ENCODE assay signal across 8 cellular contexts in the genomic region with DNA sequence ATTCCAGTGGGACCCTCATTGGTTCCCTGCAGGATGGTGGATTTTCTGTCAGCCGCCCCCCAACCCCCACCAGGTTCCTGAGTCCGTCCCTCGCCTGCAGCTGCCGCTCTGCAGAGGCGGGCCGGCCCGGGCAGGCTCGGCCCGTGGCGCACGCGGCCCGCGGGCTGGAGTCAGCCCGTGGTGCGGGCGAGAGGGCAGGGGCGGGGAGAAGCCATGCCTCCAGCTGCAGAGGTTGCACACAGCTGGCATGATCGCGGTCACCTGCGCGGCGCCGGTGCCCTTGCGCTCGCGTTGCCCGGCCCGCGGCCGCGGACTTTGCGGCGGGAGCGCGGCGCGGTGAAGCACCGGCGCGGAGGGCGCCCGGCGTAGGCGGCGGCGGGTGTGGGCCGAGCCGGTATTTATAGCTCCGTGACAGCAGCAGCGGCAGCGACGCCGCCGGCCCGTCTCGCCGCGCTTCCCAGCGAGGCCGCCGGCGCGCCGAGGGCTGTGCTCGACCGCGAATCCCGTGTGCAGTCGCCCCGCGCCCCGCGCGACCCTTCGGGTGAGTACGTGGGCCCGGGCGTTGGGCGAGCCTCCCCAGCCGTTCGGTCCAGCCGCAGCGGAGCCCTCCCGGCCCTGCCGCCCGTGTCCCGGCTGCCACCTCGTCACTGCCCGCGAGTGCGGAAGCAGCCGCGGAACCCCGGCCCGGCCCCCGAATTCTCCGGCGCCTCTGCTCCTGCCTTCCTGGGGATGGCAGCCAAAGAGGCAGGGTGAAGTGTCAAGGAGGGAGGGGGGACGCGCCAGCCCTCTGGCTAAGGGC. TPM values are rescaled to one million over a fixed set of nuclear protein-coding genes. Genes with fewer than 3 reads are reported as not detected.
DNase-seq lines count a peak whose midpoint lies in the region; ATAC-seq, FAIRE-seq and TF ChIP-seq lines count a peak whose summit lies in the region.

A gene (plus strand): TSS at position 426 of the 799 bp plus-strand sequence.

- H3K4me1 ChIP-seq in effector memory CD4-positive, alpha-beta T cell (ENCODE audit: control insufficient read depth, insufficient read depth, low read length, poor library complexity, severe bottlenecking) = peaks cover 23% of the 10 kb centered on the region

- no peaks in the 10 kb centered on the region for H3K9me3 ChIP-seq in effector memory CD4-positive, alpha-beta T cell (ENCODE audit: control insufficient read depth, low read length)

- peak; percentile 9; the same call in 1 of the 2 replicates for TF ChIP-seq CTCF in 22Rv1 (IDR thresholded peaks at IDR 0.05)

- H3K27ac ChIP-seq in 22Rv1 = peak within 1 kb of the TSS; percentile 66
- H3K27ac ChIP-seq in effector memory CD4-positive, alpha-beta T cell (ENCODE audit: insufficient read depth, low read length, poor library complexity, severe bottlenecking) = peak within 1 kb of the TSS; percentile 65

- peak; percentile 66 for ATAC-seq in HG02938 (IDR thresholded peaks at IDR 0.05; ENCODE audit: unreplicated experiment)

- DNase-seq in GM18507 (ENCODE audit: extremely low spot score, insufficient read length, low read depth) (peak; percentile 46), NCI-H446 treated with DMSO at 0.1 percent for 48 hours (lab: John Stamatoyannopoulos, UW) (peak; percentile 41), mesenteric fat pad (ENCODE audit: low spot score) (peak; percentile 94)
- peak; percentile 86 for DNase-seq in activated CD8-positive, alpha-beta memory T cell treated with anti-CD3 and anti-CD28 coated beads for 24 hours
- peak; percentile 35 to 50 (median 43) for DNase-seq in effector memory CD4-positive, alpha-beta T cell
- peak; percentile 27 to 28 for DNase-seq in stimulated activated CD8-positive, alpha-beta memory T cell treated with anti-CD3 and anti-CD28 coated beads, Interleukin-15, amount 100 ng/mL, for 48 hours (ENCODE audit: low read depth in 2 of 2)

- FAIRE-seq in GM18507 (lab: Jason Lieb, UNC) = no peak

- H3K36me3 ChIP-seq in effector memory CD4-positive, alpha-beta T cell (ENCODE audit: control insufficient read depth, insufficient read depth, low read length) = no peaks in the 10 kb centered on the region

- H3K4me3 ChIP-seq in effector memory CD4-positive, alpha-beta T cell (ENCODE audit: insufficient read depth, low read depth, low read length, poor library complexity, severe bottlenecking) = peak within 1 kb of the TSS; percentile 71

- no peaks in the 10 kb centered on the region for H3K27me3 ChIP-seq in effector memory CD4-positive, alpha-beta T cell (replicated peaks; ENCODE audit: control insufficient read depth, insufficient read depth, low read length, poor library complexity, severe bottlenecking)

RNA-seq across cellular contexts. Expression of the gene that starts here (rescaled TPM):
- total RNA-seq in mesenteric fat pad = 7.7 TPM

Comparison
In these comparisons a context has a peak if more than half of its experiments do, and no peak if none do; other contexts are left out.
1. Peak in every context shown above with its lines: DNase-seq, ATAC-seq, H3K4me3 ChIP-seq and H3K27ac ChIP-seq.
2. DNase-seq: peak in every context shown above with its lines; median percentile 94 in mesenteric fat pad; 86 in activated CD8-positive, alpha-beta memory T cell treated with anti-CD3 and anti-CD28 coated beads for 24 hours; 46 in GM18507; 43 in effector memory CD4-positive, alpha-beta T cell; 41 in NCI-H446 treated with DMSO at 0.1 percent for 48 hours; 28 in stimulated activated CD8-positive, alpha-beta memory T cell treated with anti-CD3 and anti-CD28 coated beads, Interleukin-15, amount 100 ng/mL, for 48 hours.